8 cellular contexts compared by ENCODE assay signal in genomic region chr18:6541131-6541679, GRCh38.
DNase-seq lines count a peak whose midpoint lies in the region; FAIRE-seq and TF ChIP-seq lines count a peak whose summit lies in the region.
"Not testable (repeated sequence)": the region's sequence is repeated elsewhere in the genome, so short reads cannot be mapped to it uniquely, and the experiment has no call there.

No MANE protein-coding gene starts in this region.

- TF ChIP-seq CTCF in BE2C (IDR thresholded peaks at IDR 0.05; ENCODE audit: low read depth, low read length) (peak; percentile 16), astrocyte of the spinal cord (IDR thresholded peaks at IDR 0.05; ENCODE audit: low read depth, low read length) (peak; percentile 12), endothelial cell of umbilical vein (IDR thresholded peaks at IDR 0.05; ENCODE audit: extremely low read depth in 1 of 2, insufficient read depth in 1 of 2, low read depth in 1 of 2, low read length in 2 of 2) (peak; percentile 14 to 17), osteocyte (IDR thresholded peaks at IDR 0.05) (peak; percentile 53)

- H3K9ac ChIP-seq in endothelial cell of umbilical vein (replicated peaks; ENCODE audit: extremely low read depth, insufficient read depth, low read length) = not testable (repeated sequence)

- H3K27ac ChIP-seq in endothelial cell of umbilical vein (ENCODE audit: insufficient read depth, low read depth, low read length) = not testable (repeated sequence)

- H2AFZ ChIP-seq in endothelial cell of umbilical vein (ENCODE audit: low read depth, low read length) = peak overlapping the region; percentile 30

- H3K4me1 ChIP-seq in BE2C; endothelial cell of umbilical vein (ENCODE audit: control insufficient read depth, extremely low read depth, insufficient read depth, low read length): not testable (repeated sequence)

- DNase-seq in BE2C; astrocyte of the spinal cord (ENCODE audit: low read depth, low spot score); osteocyte (ENCODE audit: extremely low spot score, unreplicated experiment): not testable (repeated sequence)
- DNase-seq in H4 (ENCODE audit: low spot score) = peak; percentile 54
- peak; percentile 1 for DNase-seq in NCI-H1694 (lab: John Stamatoyannopoulos, UW)
- DNase-seq in RPMI7951 (ENCODE audit: low read depth) = peak; percentile 29
- DNase-seq in endothelial cell of umbilical vein (ENCODE audit: low read depth, low spot score) = peak; percentile 14
- peak; percentile 61 for DNase-seq in islet precursor cell

- not testable (repeated sequence) for H3K79me2 ChIP-seq in endothelial cell of umbilical vein (ENCODE audit: control insufficient read depth, insufficient read depth, low read length)

- not testable (repeated sequence) for TF ChIP-seq POLR2A in endothelial cell of umbilical vein (IDR thresholded peaks at IDR 0.05; ENCODE audit: low read depth, low read length)

- H3K36me3 ChIP-seq in BE2C; endothelial cell of umbilical vein (ENCODE audit: control insufficient read depth in 2 of 2, extremely low read depth in 1 of 2, insufficient read depth in 2 of 2, low read length in 2 of 2): not testable (repeated sequence)

- not testable (repeated sequence) for H3K9me1 ChIP-seq in endothelial cell of umbilical vein (replicated peaks; ENCODE audit: control insufficient read depth, extremely low read depth, insufficient read depth, low read length)

- H3K4me3 ChIP-seq in BE2C (ENCODE audit: low read depth, low read length); astrocyte of the spinal cord (ENCODE audit: low read depth, low read length); endothelial cell of umbilical vein (replicated peaks in 1 of 3; ENCODE audit: insufficient read depth in 1 of 3, low read depth in 1 of 3, low read length in 3 of 3): not testable (repeated sequence)

- intact Hi-C loops in endothelial cell of umbilical vein (cut with micrococcal nuclease) = loop anchor here (5.0 kb wide), 2 partner anchors 129 to 481 kb away; partner anchors contain the start of gene L3MBTL4

- BruUV-seq in endothelial cell of umbilical vein (replicated peaks; lab: Mats Ljungman, UMichigan) = not testable (repeated sequence)

- H3K4me3 Mint-ChIP-seq in osteocyte (ENCODE audit: unreplicated experiment) = not testable (repeated sequence)

- dilution Hi-C loops in endothelial cell of umbilical vein (cut with MboI; ENCODE audit: extremely low pct_ligation_motif_present, low sequenced_read_pairs) = loop anchor here (25.0 kb wide), 1 partner anchor 346 kb away; no protein-coding TSS in a partner anchor

- FAIRE-seq in endothelial cell of umbilical vein (lab: Jason Lieb, UNC) = not testable (repeated sequence)

- H3K27me3 Mint-ChIP-seq in osteocyte (ENCODE audit: unreplicated experiment) = peaks cover 15% of the 10 kb centered on the region

- CTCF ChIA-PET in endothelial cell of umbilical vein (lab: Charles Lee) = interaction anchor here (1.7 to 7.2 kb wide), 3 partner anchors 344 to 650 kb away, joined by 5 to 253 read pairs (median 19); no protein-coding TSS in a partner anchor

- peak overlapping the region; percentile 24 for H3K4me2 ChIP-seq in endothelial cell of umbilical vein (ENCODE audit: insufficient read depth, low read length)

- POLR2A ChIA-PET in endothelial cell of umbilical vein (lab: Charles Lee) = not testable (repeated sequence)

- not testable (repeated sequence) for H4K20me1 ChIP-seq in endothelial cell of umbilical vein (replicated peaks; ENCODE audit: control insufficient read depth, extremely low read depth, insufficient read depth, low read length)

- in situ Hi-C loops in astrocyte of the spinal cord (cut with HindIII; ENCODE audit: low sequenced_read_pairs) = not testable (repeated sequence)

- not testable (repeated sequence) for H3K27me3 ChIP-seq in BE2C; endothelial cell of umbilical vein (ENCODE audit: control insufficient read depth in 2 of 2, insufficient read depth in 2 of 2, low read length in 2 of 2)

- H3K9me3 ChIP-seq in BE2C; endothelial cell of umbilical vein (replicated peaks; ENCODE audit: control insufficient read depth, insufficient read depth, low read length): not testable (repeated sequence)

- H3K36me3 Mint-ChIP-seq in osteocyte (ENCODE audit: unreplicated experiment) = not testable (repeated sequence)

- not testable (repeated sequence) for H3K27ac Mint-ChIP-seq in osteocyte (ENCODE audit: unreplicated experiment)

- H3K4me1 Mint-ChIP-seq in osteocyte (ENCODE audit: unreplicated experiment) = peaks cover 14% of the 10 kb centered on the region

- H3K9me3 Mint-ChIP-seq in osteocyte (ENCODE audit: unreplicated experiment) = not testable (repeated sequence)
